27 cellular contexts compared by ENCODE assay signal in genomic region chr1:215766521-215766920, GRCh38.
"Had no signal": no experiment of that assay in that cellular context is flagged by ENCODE, and none has a peak within 500 bp of the region (broad histone marks: within the 10 kb centered on the region; RNA-seq: fewer than 3 reads in every experiment).

No MANE protein-coding gene starts in this region.

- H3K4me2 ChIP-seq: neural progenitor cell had no signal

- H2AFZ ChIP-seq: neural progenitor cell, parathyroid adenoma had no signal

- H3K36me3 ChIP-seq: neural progenitor cell, ovary, right lobe of liver, sigmoid colon, stomach, tibial artery, transverse colon, upper lobe of right lung, uterus had no signal

- H3K27ac Mint-ChIP-seq: natural killer cell; nephron; neural progenitor cell; progenitor cell of endocrine pancreas; stimulated activated effector memory CD8-positive, alpha-beta T cell treated with anti-CD3 and anti-CD28 coated beads, Interleukin-12 subunit alpha, Interleukin-12 subunit beta, amount 100 ng/mL, for 72 hours; stimulated activated naive B cell treated with anti-CD40 and anti-IgM and Interleukin-4, amounts not matched to agents 10 μg/mL and 1 μg/mL and 100 μg/mL, for 72 hours; stimulated activated naive CD8-positive, alpha-beta T cell treated with anti-CD3 and anti-CD28 coated beads, Interleukin-15, Interleukin-2, amounts not matched to agents 100 ng/mL and 50 ng/mL, for 24 hours; type B pancreatic cell had no signal

- H3K27ac ChIP-seq: neural progenitor cell, ovary, parathyroid adenoma, psoas muscle, right lobe of liver, sigmoid colon, stomach, tibial artery, transverse colon, upper lobe of right lung, uterus had no signal

- H3K79me2 ChIP-seq: parathyroid adenoma had no signal

- H3K27me3 ChIP-seq: neural progenitor cell, ovary, right lobe of liver, sigmoid colon, stomach, tibial artery, transverse colon, upper lobe of right lung, uterus had no signal

- H3K4me3 ChIP-seq: neural progenitor cell, ovary, psoas muscle, right lobe of liver, sigmoid colon, stomach, tibial artery, transverse colon, upper lobe of right lung, uterus had no signal

- H3K9ac ChIP-seq: neural progenitor cell, parathyroid adenoma had no signal

- H3K36me3 Mint-ChIP-seq: natural killer cell; neural progenitor cell; stimulated activated effector memory CD8-positive, alpha-beta T cell treated with anti-CD3 and anti-CD28 coated beads, Interleukin-12 subunit alpha, Interleukin-12 subunit beta, amount 100 ng/mL, for 72 hours; stimulated activated naive B cell treated with anti-CD40 and anti-IgM and Interleukin-4, amounts not matched to agents 10 μg/mL and 1 μg/mL and 100 μg/mL, for 72 hours; type B pancreatic cell had no signal

- H3K4me1 Mint-ChIP-seq: natural killer cell; nephron; neural progenitor cell; stimulated activated effector memory CD8-positive, alpha-beta T cell treated with anti-CD3 and anti-CD28 coated beads, Interleukin-12 subunit alpha, Interleukin-12 subunit beta, amount 100 ng/mL, for 72 hours; stimulated activated naive B cell treated with anti-CD40 and anti-IgM and Interleukin-4, amounts not matched to agents 10 μg/mL and 1 μg/mL and 100 μg/mL, for 72 hours had no signal

- H3K9me3 ChIP-seq: ovary, psoas muscle, right lobe of liver, sigmoid colon, stomach, tibial artery, transverse colon, upper lobe of right lung, uterus had no signal

- H3K9me3 Mint-ChIP-seq: nephron, neural progenitor cell, type B pancreatic cell had no signal

- DNase-seq: natural killer cell; occipital lobe; ovary; posterior cingulate gyrus; psoas muscle; right cardiac atrium; right lobe of liver; sigmoid colon; small intestine; stimulated activated CD4-positive, alpha-beta T cell treated with anti-CD3 and anti-CD28 coated beads, Interleukin-15, amount 100 ng/mL, for 24 hours; stimulated activated CD4-positive, alpha-beta T cell treated with anti-CD3 and anti-CD28 coated beads, Interleukin-2, amount 100 ng/mL, for 24 hours; stimulated activated CD4-positive, alpha-beta T cell treated with anti-CD3 and anti-CD28 coated beads, Interleukin-2, amount 100 ng/mL, for 48 hours; stimulated activated CD4-positive, alpha-beta T cell treated with anti-CD3 and anti-CD28 coated beads, Interleukin-4, amount 100 ng/mL, for 24 hours; stimulated activated naive B cell treated with anti-CD40 and anti-IgM and Interleukin-4, amounts not matched to agents 10 μg/mL and 1 μg/mL and 100 μg/mL, for 72 hours; stimulated activated naive CD4-positive, alpha-beta T cell treated with Interleukin-2 at 50 U/mL for 16 hours; stomach; tibial artery; transverse colon; upper lobe of right lung; uterus had no signal

- ATAC-seq: natural killer cell; psoas muscle; right cardiac atrium; right lobe of liver; stimulated activated effector memory CD8-positive, alpha-beta T cell treated with anti-CD3 and anti-CD28 coated beads, Interleukin-12 subunit alpha, Interleukin-12 subunit beta, amount 100 ng/mL, for 72 hours; stimulated activated naive B cell treated with anti-CD40 and anti-IgM and Interleukin-4, amounts not matched to agents 10 μg/mL and 1 μg/mL and 100 μg/mL, for 72 hours; upper lobe of right lung had no signal

- H3K4me1 ChIP-seq: neural progenitor cell, parathyroid adenoma, psoas muscle, right lobe of liver, sigmoid colon, stomach, tibial artery, transverse colon, upper lobe of right lung, uterus had no signal

- H3K27me3 Mint-ChIP-seq: progenitor cell of endocrine pancreas; stimulated activated naive B cell treated with anti-CD40 and anti-IgM and Interleukin-4, amounts not matched to agents 10 μg/mL and 1 μg/mL and 100 μg/mL, for 72 hours; stimulated activated naive CD8-positive, alpha-beta T cell treated with anti-CD3 and anti-CD28 coated beads, Interleukin-15, Interleukin-2, amounts not matched to agents 100 ng/mL and 50 ng/mL, for 24 hours had no signal

- H3K4me3 Mint-ChIP-seq: natural killer cell; nephron; neural progenitor cell; stimulated activated effector memory CD8-positive, alpha-beta T cell treated with anti-CD3 and anti-CD28 coated beads, Interleukin-12 subunit alpha, Interleukin-12 subunit beta, amount 100 ng/mL, for 72 hours; stimulated activated naive B cell treated with anti-CD40 and anti-IgM and Interleukin-4, amounts not matched to agents 10 μg/mL and 1 μg/mL and 100 μg/mL, for 72 hours; stimulated activated naive CD8-positive, alpha-beta T cell treated with anti-CD3 and anti-CD28 coated beads, Interleukin-15, Interleukin-2, amounts not matched to agents 100 ng/mL and 50 ng/mL, for 24 hours; type B pancreatic cell had no signal
